8 cellular contexts compared by ENCODE assay signal in the genomic region with DNA sequence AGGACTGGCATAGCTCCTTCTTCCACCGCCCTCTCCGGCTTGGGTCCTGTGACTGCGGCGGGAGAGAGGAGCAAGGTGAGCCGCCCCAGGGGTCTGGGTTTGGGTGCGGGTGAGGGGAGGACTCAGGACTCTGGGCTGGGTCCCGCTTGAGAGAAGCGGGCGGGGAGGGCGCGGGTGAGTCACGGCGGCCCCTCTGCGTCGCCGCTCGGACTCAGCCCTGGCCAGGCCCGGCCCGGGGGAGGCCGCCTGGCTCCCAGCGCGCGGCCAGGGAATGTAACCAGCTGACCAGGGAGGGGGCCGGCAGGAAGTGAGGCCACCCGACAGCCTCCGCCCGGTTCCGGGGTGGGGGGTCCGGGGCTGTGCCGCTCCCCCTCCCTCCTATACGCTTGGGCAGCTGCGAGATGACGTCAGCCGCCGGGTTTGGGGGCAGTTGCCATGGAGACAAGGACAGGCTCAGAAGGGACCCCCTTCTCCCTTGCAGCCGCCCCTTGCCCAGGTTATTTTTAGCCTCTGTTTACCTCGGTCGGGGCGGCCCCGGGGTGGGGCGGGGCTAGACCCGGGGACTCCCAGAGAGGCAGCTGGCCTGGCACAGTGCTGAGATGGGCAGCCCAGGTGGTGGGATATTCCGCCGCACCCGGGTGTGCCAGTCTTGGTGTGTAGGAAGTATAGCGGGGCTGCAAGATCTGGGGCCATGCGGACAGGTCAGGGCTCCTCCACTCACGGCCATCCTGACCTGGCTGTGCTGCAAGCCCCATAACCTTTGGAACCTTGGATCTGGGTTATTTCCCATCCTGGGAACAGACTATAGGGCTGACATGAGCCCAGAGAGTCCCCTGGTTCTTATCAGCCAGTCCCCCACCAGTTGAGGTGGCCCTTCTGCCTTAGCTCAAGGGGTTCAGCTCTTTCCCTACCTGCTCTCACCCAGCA. TPM values are rescaled to one million over a fixed set of nuclear protein-coding genes. Genes with fewer than 3 reads are reported as not detected.
DNase-seq lines count a peak whose midpoint lies in the region; ATAC-seq and TF ChIP-seq lines count a peak whose summit lies in the region.

No MANE protein-coding gene starts in this region.

- DNase-seq in A673 (ENCODE audit: low spot score) (no peak), GM10266 (ENCODE audit: extremely low spot score) (peak; percentile 82), anterior cingulate cortex (lab: John Stamatoyannopoulos, UW) (peak in 53 of 58 donors; percentile 25 to 81 (median 63)), right atrium auricular region (ENCODE audit: low spot score) (peak; percentile 88), pons (ENCODE audit: low spot score) (peak; percentile 41), cerebellar cortex (ENCODE audit: low spot score) (no peak)

- ATAC-seq in HG02973 (IDR thresholded peaks at IDR 0.05; ENCODE audit: unreplicated experiment): no peak

- intact Hi-C loops in A673 (cut with micrococcal nuclease; ENCODE audit: unreplicated experiment): no loop called here

- no peaks in the 10 kb centered on the region for H3K36me3 ChIP-seq in A673 (ENCODE audit: insufficient read depth, low read length, poor library complexity, severe bottlenecking)
- no peaks in the 10 kb centered on the region for H3K36me3 ChIP-seq in KMS-11 (ENCODE audit: insufficient read depth)
- no peaks in the 10 kb centered on the region for H3K36me3 ChIP-seq in right atrium auricular region

- H3K27ac ChIP-seq in A673 (ENCODE audit: low read depth, low read length, poor library complexity, severe bottlenecking): no peak overlapping the region
- no peak overlapping the region for H3K27ac ChIP-seq in KMS-11
- H3K27ac ChIP-seq in right atrium auricular region: peak overlapping the region; percentile 96 to 97

- peak overlapping the region; percentile 52; the same call in 1 of the 2 replicates for H3K9ac ChIP-seq in KMS-11

- no peak for TF ChIP-seq CTCF in A673 (conservative IDR thresholded peaks at IDR 0.05; ENCODE audit: low read depth, low read length)
- no peak for TF ChIP-seq CTCF in GM10266 (IDR thresholded peaks at IDR 0.05; ENCODE audit: control insufficient read depth, insufficient read depth, low read depth, missing control alignments)
- no peak for TF ChIP-seq CTCF in KMS-11 (conservative IDR thresholded peaks at IDR 0.05; ENCODE audit: low read depth, low read length)
- TF ChIP-seq CTCF in right atrium auricular region (IDR thresholded peaks at IDR 0.05): no peak

- no TSS peak for BruUV-seq in A673 (replicated peaks; lab: Mats Ljungman, UMichigan)

- no peaks in the 10 kb centered on the region for H4K20me1 ChIP-seq in KMS-11 (ENCODE audit: insufficient read depth)

- H3K9me3 ChIP-seq in A673 (ENCODE audit: low read depth, low read length, poor library complexity, severe bottlenecking) (no peaks in the 10 kb centered on the region), right atrium auricular region (no peaks in the 10 kb centered on the region)

- POLR2A ChIA-PET in A673 (lab: Charles Lee; ENCODE audit: low non-redundant PET): interaction anchor here (0.6 kb wide), 1 partner anchor 402 kb away, joined by 4 read pairs; no protein-coding TSS in a partner anchor

- H3K79me2 ChIP-seq in KMS-11 (ENCODE audit: insufficient read depth, low read depth): no peaks in the 10 kb centered on the region

- H3K27me3 ChIP-seq in A673 (replicated peaks; ENCODE audit: insufficient read depth, low read depth, low read length, poor library complexity) (no peaks in the 10 kb centered on the region), KMS-11 (ENCODE audit: insufficient read depth, low read depth) (no peaks in the 10 kb centered on the region), right atrium auricular region (no peaks in the 10 kb centered on the region)

- H3K4me2 ChIP-seq in KMS-11: peak overlapping the region; percentile 97

- CTCF ChIA-PET in A673 (lab: Charles Lee): interaction anchor here (0.6 to 1.2 kb wide), 3 partner anchors 9 to 137 kb away, joined by 3 to 6 read pairs (median 3); partner anchors contain the start of gene CARMIL2

- H3K4me3 ChIP-seq in A673 (ENCODE audit: low read depth, low read length, poor library complexity, severe bottlenecking) (peak overlapping the region; percentile 85), KMS-11 (IDR thresholded peaks at IDR 0.05; ENCODE audit: insufficient read depth, low read depth, low read length) (no peak overlapping the region), right atrium auricular region (peak overlapping the region; percentile 77 to 81)

- H2AFZ ChIP-seq in KMS-11 (ENCODE audit: low read depth): peak overlapping the region; percentile 85; the same call in 1 of the 2 replicates

- H3K4me1 ChIP-seq in A673 (ENCODE audit: insufficient read depth, low read length, poor library complexity, severe bottlenecking) (peaks cover 13% of the 10 kb centered on the region), KMS-11 (ENCODE audit: low read depth, poor library complexity, severe bottlenecking) (peaks cover 18% of the 10 kb centered on the region), right atrium auricular region (peaks cover 0 to 43% of the 10 kb centered on the region in 2 donors)

RNA-seq across cellular contexts. Expression of gene RIPOR1, which starts 1.6 kb away (rescaled TPM):
- total RNA-seq in A673 (2021) (22.9 and 29.0 TPM in 2 replicates), right atrium auricular region (10 to 100 TPM; 43.9 to 66.9 TPM)

RNA-seq across cellular contexts. Expression of gene CTCF, which starts 32.0 kb away (rescaled TPM):
- 68.6 and 74.7 TPM in 2 replicates for total RNA-seq in A673 (2021)
- total RNA-seq in right atrium auricular region: 10 to 100 TPM; 24.5 to 31.6 TPM

RNA-seq across cellular contexts. Expression of gene AGRP, which starts 46.9 kb away (rescaled TPM):
- total RNA-seq in A673 (2021) (not detected in 2 replicates), right atrium auricular region (not detected)

RNA-seq across cellular contexts. Expression of gene ATP6V0D1, which starts 49.3 kb away (rescaled TPM):
- total RNA-seq in A673 (2021) (56.5 and 63.9 TPM in 2 replicates), right atrium auricular region (10 to 100 TPM; 79.7 to 95.7 TPM)

Comparison
In these comparisons a context has a peak if more than half of its experiments do, and no peak if none do; other contexts are left out.
1. DNase-seq: peak in GM10266 (single experiment), anterior cingulate cortex (53 of 58), right atrium auricular region (single experiment) and pons (single experiment); none in A673 (single experiment) and cerebellar cortex (single experiment).
2. H3K27ac ChIP-seq: peak in right atrium auricular region (2 of 2); none in A673 (single experiment) and KMS-11 (single experiment).